Comparison of ENCODE assay signal across 9 cellular contexts in genomic region chr3:4754180-4755086, GRCh38.
A peak's percentile ranks its signal among the peaks of the same experiment; 100 is the strongest.
DNase-seq lines count a peak whose midpoint lies in the region; ATAC-seq, FAIRE-seq and TF ChIP-seq lines count a peak whose summit lies in the region.
"Had no signal": no experiment of that assay in that cellular context is flagged by ENCODE, and none has a peak within 500 bp of the region (broad histone marks: within the 10 kb centered on the region; RNA-seq: fewer than 3 reads in every experiment).

No MANE protein-coding gene starts in this region.

- no peaks in the 10 kb centered on the region for H3K9me3 ChIP-seq in kidney (ENCODE audit: control insufficient read depth in 1 of 2, low read length in 2 of 2)

- H3K4me1 ChIP-seq in kidney (ENCODE audit: control insufficient read depth in 1 of 2, insufficient read depth in 1 of 2, low read depth in 1 of 2, low read length in 2 of 2), result peaks cover 67 to 76% of the 10 kb centered on the region in 2 donors

- intact Hi-C loops in kidney (cut with DNase I), result no loop called here

- DNase-seq in kidney (no peak), DMS114 treated with DMSO at 0.1 percent for 48 hours (lab: John Stamatoyannopoulos, UW; ENCODE audit: unreplicated experiment) (no peak), NCI-H187 (lab: John Stamatoyannopoulos, UW) (no peak)
- no peak for DNase-seq in effector CD8-positive, alpha-beta T cell (lab: John Stamatoyannopoulos, UW)
- no peak for DNase-seq in activated CD4-positive, CD25-positive, alpha-beta regulatory T cell treated with anti-CD3 and anti-CD28 coated beads, Interleukin-2, amount 50 U/mL, for 72 hours

- FAIRE-seq in kidney (lab: Jason Lieb, UNC), result no peak
- FAIRE-seq: keratinocyte had no signal

- ATAC-seq in GM18861 (IDR thresholded peaks at IDR 0.05; ENCODE audit: unreplicated experiment) (peak; percentile 62), GM21619 (IDR thresholded peaks at IDR 0.05; ENCODE audit: unreplicated experiment) (peak; percentile 73), HG03469 (IDR thresholded peaks at IDR 0.05; ENCODE audit: unreplicated experiment) (peak; percentile 81)

- no peak for TF ChIP-seq CTCF in kidney (IDR thresholded peaks at IDR 0.05; ENCODE audit: borderline replicate concordance, extremely low read depth, insufficient read depth)

- no peaks in the 10 kb centered on the region for H3K36me3 ChIP-seq in kidney (ENCODE audit: control insufficient read depth in 1 of 2, insufficient read depth in 2 of 2, low read length in 2 of 2)

- peak overlapping the region; percentile 14 to 35 for H3K27ac ChIP-seq in kidney (ENCODE audit: low read depth in 2 of 2, low read length in 2 of 2)

- H3K9ac ChIP-seq in kidney (ENCODE audit: low read length in 2 of 2), result peak overlapping the region in 1 of 2 donors; percentile 17

- H3K4me3 ChIP-seq in kidney (ENCODE audit: low read length in 2 of 2), result no peak overlapping the region
